ENCODE assay signal across 1 cellular context in the genomic region with DNA sequence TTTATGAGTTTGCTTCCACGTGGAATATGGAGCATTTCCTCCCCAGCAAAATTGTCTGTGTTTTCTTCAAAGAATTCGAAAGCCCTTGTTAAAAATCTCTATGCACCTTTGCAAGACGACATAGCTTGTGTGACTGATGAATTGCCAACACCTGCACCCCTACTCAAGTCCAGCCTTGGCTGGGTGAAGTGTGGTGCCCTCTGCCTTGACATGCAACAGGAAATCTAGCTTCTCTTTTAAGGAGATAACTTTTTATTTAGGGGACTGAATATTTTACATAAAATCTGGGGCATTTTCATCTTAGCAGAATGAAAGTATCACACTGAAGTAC.
TF ChIP-seq lines count a peak whose summit lies in the region.

No MANE protein-coding gene starts in this region.

TF ChIP-seq in IMR-90, 13 proteins besides CTCF, POLR2A, EP300 and RAD21 (continued from another document):
- TF ChIP-seq CHD1 (IDR thresholded peaks at IDR 0.05; ENCODE audit: low read depth, low read length), result no peak
- TF ChIP-seq, protein P1, sequence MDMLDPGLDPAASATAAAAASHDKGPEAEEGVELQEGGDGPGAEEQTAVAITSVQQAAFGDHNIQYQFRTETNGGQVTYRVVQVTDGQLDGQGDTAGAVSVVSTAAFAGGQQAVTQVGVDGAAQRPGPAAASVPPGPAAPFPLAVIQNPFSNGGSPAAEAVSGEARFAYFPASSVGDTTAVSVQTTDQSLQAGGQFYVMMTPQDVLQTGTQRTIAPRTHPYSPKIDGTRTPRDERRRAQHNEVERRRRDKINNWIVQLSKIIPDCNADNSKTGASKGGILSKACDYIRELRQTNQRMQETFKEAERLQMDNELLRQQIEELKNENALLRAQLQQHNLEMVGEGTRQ (IDR thresholded peaks at IDR 0.05; ENCODE audit: low read depth, low read length), result no peak
- TF ChIP-seq MAZ (IDR thresholded peaks at IDR 0.05; ENCODE audit: borderline replicate concordance, low read depth, low read length), result no peak
- TF ChIP-seq CEBPB (IDR thresholded peaks at IDR 0.05; ENCODE audit: low read depth, low read length), result no peak
- no peak for TF ChIP-seq RCOR1 (IDR thresholded peaks at IDR 0.05; ENCODE audit: insufficient replicate concordance, low read length)
- TF ChIP-seq, protein P2, sequence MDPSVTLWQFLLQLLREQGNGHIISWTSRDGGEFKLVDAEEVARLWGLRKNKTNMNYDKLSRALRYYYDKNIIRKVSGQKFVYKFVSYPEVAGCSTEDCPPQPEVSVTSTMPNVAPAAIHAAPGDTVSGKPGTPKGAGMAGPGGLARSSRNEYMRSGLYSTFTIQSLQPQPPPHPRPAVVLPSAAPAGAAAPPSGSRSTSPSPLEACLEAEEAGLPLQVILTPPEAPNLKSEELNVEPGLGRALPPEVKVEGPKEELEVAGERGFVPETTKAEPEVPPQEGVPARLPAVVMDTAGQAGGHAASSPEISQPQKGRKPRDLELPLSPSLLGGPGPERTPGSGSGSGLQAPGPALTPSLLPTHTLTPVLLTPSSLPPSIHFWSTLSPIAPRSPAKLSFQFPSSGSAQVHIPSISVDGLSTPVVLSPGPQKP (IDR thresholded peaks at IDR 0.05; ENCODE audit: borderline replicate concordance, low read depth, low read length), result no peak
- no peak for TF ChIP-seq MXI1 (IDR thresholded peaks at IDR 0.05; ENCODE audit: borderline replicate concordance, low read depth, low read length)
